1 cellular context compared by ENCODE assay signal in the genomic region with DNA sequence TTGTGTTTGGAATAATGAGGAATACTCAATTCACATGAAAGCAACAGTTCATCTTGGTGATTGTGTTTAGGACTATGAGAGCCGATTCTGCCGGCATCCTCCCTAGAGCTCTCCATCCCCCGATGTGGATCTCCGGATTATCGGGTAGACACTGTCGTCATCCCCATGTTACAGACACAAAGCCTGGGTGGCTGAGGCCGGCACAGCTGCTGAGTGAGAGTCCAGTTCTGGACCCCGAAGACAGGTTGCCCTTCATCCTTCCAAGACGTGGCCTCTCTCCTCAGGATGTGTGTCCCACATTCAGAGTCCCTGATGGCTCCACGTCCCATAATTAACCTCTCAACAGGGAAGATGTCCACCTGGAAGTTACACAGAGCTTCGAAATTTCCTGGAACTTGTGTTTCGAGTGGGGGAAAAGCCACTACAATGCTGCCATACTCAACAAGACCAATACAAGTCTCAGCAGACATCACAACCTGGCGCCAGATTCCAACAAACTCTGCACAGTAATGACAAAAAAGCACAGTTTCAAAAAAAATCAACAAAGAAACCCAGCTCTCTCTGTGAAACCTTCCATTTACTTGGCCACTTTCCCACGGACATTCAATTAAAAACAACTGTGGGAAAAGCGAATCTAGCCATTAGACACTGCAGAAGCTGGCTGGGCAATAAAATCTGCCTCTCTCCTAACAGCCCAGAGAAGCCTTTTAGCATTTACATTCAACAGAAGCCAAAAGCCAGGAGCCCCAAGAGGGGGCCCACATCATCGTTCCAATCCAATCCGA.
TF ChIP-seq lines count a peak whose summit lies in the region.

No MANE protein-coding gene starts in this region.

TF ChIP-seq in GM23338, 12 proteins besides CTCF, POLR2A, EP300 and RAD21 (continued from another document):
- TF ChIP-seq, protein P1, sequence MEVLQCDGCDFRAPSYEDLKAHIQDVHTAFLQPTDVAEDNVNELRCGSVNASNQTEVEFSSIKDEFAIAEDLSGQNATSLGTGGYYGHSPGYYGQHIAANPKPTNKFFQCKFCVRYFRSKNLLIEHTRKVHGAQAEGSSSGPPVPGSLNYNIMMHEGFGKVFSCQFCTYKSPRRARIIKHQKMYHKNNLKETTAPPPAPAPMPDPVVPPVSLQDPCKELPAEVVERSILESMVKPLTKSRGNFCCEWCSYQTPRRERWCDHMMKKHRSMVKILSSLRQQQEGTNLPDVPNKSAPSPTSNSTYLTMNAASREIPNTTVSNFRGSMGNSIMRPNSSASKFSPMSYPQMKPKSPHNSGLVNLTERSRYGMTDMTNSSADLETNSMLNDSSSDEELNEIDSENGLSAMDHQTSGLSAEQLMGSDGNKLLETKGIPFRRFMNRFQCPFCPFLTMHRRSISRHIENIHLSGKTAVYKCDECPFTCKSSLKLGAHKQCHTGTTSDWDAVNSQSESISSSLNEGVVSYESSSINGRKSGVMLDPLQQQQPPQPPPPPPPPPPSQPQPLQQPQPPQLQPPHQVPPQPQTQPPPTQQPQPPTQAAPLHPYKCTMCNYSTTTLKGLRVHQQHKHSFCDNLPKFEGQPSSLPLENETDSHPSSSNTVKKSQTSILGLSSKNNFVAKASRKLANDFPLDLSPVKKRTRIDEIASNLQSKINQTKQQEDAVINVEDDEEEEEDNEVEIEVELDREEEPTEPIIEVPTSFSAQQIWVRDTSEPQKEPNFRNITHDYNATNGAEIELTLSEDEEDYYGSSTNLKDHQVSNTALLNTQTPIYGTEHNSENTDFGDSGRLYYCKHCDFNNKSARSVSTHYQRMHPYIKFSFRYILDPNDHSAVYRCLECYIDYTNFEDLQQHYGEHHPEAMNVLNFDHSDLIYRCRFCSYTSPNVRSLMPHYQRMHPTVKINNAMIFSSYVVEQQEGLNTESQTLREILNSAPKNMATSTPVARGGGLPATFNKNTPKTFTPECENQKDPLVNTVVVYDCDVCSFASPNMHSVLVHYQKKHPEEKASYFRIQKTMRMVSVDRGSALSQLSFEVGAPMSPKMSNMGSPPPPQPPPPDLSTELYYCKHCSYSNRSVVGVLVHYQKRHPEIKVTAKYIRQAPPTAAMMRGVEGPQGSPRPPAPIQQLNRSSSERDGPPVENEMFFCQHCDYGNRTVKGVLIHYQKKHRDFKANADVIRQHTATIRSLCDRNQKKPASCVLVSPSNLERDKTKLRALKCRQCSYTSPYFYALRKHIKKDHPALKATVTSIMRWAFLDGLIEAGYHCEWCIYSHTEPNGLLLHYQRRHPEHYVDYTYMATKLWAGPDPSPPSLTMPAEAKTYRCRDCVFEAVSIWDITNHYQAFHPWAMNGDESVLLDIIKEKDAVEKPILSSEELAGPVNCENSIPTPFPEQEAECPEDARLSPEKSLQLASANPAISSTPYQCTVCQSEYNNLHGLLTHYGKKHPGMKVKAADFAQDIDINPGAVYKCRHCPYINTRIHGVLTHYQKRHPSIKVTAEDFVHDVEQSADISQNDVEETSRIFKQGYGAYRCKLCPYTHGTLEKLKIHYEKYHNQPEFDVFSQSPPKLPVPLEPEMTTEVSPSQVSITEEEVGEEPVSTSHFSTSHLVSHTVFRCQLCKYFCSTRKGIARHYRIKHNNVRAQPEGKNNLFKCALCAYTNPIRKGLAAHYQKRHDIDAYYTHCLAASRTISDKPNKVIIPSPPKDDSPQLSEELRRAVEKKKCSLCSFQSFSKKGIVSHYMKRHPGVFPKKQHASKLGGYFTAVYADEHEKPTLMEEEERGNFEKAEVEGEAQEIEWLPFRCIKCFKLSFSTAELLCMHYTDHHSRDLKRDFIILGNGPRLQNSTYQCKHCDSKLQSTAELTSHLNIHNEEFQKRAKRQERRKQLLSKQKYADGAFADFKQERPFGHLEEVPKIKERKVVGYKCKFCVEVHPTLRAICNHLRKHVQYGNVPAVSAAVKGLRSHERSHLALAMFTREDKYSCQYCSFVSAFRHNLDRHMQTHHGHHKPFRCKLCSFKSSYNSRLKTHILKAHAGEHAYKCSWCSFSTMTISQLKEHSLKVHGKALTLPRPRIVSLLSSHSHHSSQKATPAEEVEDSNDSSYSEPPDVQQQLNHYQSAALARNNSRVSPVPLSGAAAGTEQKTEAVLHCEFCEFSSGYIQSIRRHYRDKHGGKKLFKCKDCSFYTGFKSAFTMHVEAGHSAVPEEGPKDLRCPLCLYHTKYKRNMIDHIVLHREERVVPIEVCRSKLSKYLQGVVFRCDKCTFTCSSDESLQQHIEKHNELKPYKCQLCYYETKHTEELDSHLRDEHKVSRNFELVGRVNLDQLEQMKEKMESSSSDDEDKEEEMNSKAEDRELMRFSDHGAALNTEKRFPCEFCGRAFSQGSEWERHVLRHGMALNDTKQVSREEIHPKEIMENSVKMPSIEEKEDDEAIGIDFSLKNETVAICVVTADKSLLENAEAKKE (CRISPR knock-in tag; IDR thresholded peaks at IDR 0.05) = no peak
- TF ChIP-seq POLR2AphosphoS5 (IDR thresholded peaks at IDR 0.05; ENCODE audit: low read depth) = no peak
- TF ChIP-seq, protein P2, sequence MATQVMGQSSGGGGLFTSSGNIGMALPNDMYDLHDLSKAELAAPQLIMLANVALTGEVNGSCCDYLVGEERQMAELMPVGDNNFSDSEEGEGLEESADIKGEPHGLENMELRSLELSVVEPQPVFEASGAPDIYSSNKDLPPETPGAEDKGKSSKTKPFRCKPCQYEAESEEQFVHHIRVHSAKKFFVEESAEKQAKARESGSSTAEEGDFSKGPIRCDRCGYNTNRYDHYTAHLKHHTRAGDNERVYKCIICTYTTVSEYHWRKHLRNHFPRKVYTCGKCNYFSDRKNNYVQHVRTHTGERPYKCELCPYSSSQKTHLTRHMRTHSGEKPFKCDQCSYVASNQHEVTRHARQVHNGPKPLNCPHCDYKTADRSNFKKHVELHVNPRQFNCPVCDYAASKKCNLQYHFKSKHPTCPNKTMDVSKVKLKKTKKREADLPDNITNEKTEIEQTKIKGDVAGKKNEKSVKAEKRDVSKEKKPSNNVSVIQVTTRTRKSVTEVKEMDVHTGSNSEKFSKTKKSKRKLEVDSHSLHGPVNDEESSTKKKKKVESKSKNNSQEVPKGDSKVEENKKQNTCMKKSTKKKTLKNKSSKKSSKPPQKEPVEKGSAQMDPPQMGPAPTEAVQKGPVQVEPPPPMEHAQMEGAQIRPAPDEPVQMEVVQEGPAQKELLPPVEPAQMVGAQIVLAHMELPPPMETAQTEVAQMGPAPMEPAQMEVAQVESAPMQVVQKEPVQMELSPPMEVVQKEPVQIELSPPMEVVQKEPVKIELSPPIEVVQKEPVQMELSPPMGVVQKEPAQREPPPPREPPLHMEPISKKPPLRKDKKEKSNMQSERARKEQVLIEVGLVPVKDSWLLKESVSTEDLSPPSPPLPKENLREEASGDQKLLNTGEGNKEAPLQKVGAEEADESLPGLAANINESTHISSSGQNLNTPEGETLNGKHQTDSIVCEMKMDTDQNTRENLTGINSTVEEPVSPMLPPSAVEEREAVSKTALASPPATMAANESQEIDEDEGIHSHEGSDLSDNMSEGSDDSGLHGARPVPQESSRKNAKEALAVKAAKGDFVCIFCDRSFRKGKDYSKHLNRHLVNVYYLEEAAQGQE (IDR thresholded peaks at IDR 0.05; ENCODE audit: unreplicated experiment) = no peak
